22 cellular contexts compared by ENCODE assay signal in the genomic region with DNA sequence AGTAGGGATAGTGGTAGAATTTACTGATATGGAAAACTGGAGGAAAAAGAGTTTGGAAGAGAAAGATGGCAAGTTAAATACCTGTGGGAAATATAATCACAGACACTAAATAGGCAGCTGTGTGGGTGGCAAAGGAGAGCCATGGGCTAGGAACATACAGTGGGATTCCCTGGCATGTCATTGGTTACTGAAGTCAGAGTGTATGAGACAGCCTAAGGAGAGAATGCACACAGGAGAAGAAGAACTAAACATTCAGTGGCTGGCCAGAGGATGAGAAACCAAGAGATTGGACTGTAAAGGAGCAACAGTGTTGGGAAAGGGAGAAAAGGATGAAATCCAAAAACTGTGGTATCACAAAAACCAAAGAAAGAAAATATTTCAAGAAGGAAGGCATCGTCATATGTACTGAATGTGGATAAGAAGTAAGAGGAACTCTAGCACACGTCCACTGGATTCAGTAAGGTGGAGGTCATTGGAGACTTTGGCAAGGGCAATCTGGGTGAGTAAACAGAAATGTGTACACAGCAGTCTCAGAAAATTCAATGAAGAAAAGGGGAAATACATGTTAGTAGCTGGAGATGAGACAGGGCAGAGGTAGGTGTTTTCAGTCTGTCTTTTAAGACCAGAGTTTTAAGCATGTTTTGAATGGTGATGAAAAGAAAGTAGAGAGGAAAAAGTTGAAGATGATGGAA.
DNase-seq lines count a peak whose midpoint lies in the region; ATAC-seq, FAIRE-seq and TF ChIP-seq lines count a peak whose summit lies in the region.
"Had no signal": no experiment of that assay in that cellular context is flagged by ENCODE, and none has a peak within 500 bp of the region (broad histone marks: within the 10 kb centered on the region; RNA-seq: fewer than 3 reads in every experiment).

No MANE protein-coding gene starts in this region.

- no peak overlapping the region for H3K4me3 Mint-ChIP-seq in effector memory CD8-positive, alpha-beta T cell
- H3K4me3 Mint-ChIP-seq: activated naive CD4-positive, alpha-beta T cell treated with anti-CD3 and anti-CD28 coated beads for 36 hours had no signal

- ATAC-seq in left colon (peak; percentile 35), pancreas (peak; percentile 87 to 99 (median 92))
- ATAC-seq in effector memory CD8-positive, alpha-beta T cell (replicated peaks) = no peak

- no peaks in the 10 kb centered on the region for H3K9me3 Mint-ChIP-seq in effector memory CD8-positive, alpha-beta T cell
- H3K9me3 Mint-ChIP-seq: activated naive CD4-positive, alpha-beta T cell treated with anti-CD3 and anti-CD28 coated beads for 36 hours had no signal

- peaks cover 7 to 11% of the 10 kb centered on the region in 2 donors for H3K27me3 Mint-ChIP-seq in effector memory CD8-positive, alpha-beta T cell

- no peak overlapping the region for H3K27ac Mint-ChIP-seq in effector memory CD8-positive, alpha-beta T cell
- H3K27ac Mint-ChIP-seq: activated naive CD4-positive, alpha-beta T cell treated with anti-CD3 and anti-CD28 coated beads for 36 hours had no signal

- FAIRE-seq in pancreas (lab: Jason Lieb, UNC) (no peak), small intestine (lab: Jason Lieb, UNC) (no peak)
- FAIRE-seq: bronchial epithelial cell, islet of Langerhans had no signal

- no peaks in the 10 kb centered on the region for H3K36me3 Mint-ChIP-seq in effector memory CD8-positive, alpha-beta T cell (ENCODE audit: insufficient read depth)

- no peak for TF ChIP-seq CTCF in pancreas (IDR thresholded peaks at IDR 0.05)

- DNase-seq in SHP77 (lab: John Stamatoyannopoulos, UW) = peak; percentile 10 to 24
- DNase-seq in SHP77 treated with DMSO at 0.1 percent for 48 hours (lab: John Stamatoyannopoulos, UW) = no peak
- DNase-seq in NCI-H69 (lab: John Stamatoyannopoulos, UW) = peak; percentile 44
- DNase-seq in left colon = no peak
- DNase-seq in pancreas = peak in 2 of 6 donors; percentile 31 to 46
- DNase-seq in small intestine = no peak
- no peak for DNase-seq in effector memory CD8-positive, alpha-beta T cell
- no peak for DNase-seq in NCI-H774 (lab: John Stamatoyannopoulos, UW)
- DNase-seq: activated naive CD4-positive, alpha-beta T cell treated with anti-CD3 and anti-CD28 coated beads for 36 hours; cortex of kidney; DND-41; mammary epithelial cell; NCI-H1436; NCI-H526; RPMI8226; SK-N-SH; substantia nigra had no signal

- no peaks in the 10 kb centered on the region for H3K9me3 ChIP-seq in pancreas
- H3K9me3 ChIP-seq in small intestine (ENCODE audit: control insufficient read depth, low read depth) = no peaks in the 10 kb centered on the region
- H3K9me3 ChIP-seq: HAP-1 had no signal

- H3K27me3 ChIP-seq in pancreas (no peaks in the 10 kb centered on the region), small intestine (ENCODE audit: control insufficient read depth in 2 of 2, insufficient read depth in 2 of 2, low read length in 2 of 2) (no peaks in the 10 kb centered on the region)
- H3K27me3 ChIP-seq: BLaER1 had no signal

- 15 to 20% methylated on average over 2 of the region's 2 CpGs for WGBS in pancreas, 2 donors
- 14 to 61% (median 33%) methylated on average over 2 of the region's 2 CpGs for WGBS in small intestine, 3 donors

- peaks cover 5 to 14% (median 11%) of the 10 kb centered on the region in 3 donors for H3K4me1 ChIP-seq in pancreas
- no peaks in the 10 kb centered on the region for H3K4me1 ChIP-seq in small intestine (ENCODE audit: control insufficient read depth in 2 of 2, insufficient read depth in 1 of 2, low read depth in 1 of 2, low read length in 1 of 2)
- H3K4me1 ChIP-seq: BLaER1, HAP-1 had no signal

- intact Hi-C loops in left colon (cut with DNase I, micrococcal nuclease) = no loop called here
- intact Hi-C loops in pancreas (cut with DNase I) = no loop called here

- H3K27ac ChIP-seq in pancreas (peak overlapping the region in 1 of 4 donors; percentile 38), small intestine (ENCODE audit: low read depth in 1 of 2, low read length in 1 of 2) (no peak overlapping the region)
- H3K27ac ChIP-seq: BLaER1, HL-60 had no signal

- no peaks in the 10 kb centered on the region for H3K36me3 ChIP-seq in pancreas
- no peaks in the 10 kb centered on the region for H3K36me3 ChIP-seq in small intestine (ENCODE audit: control insufficient read depth in 2 of 2, insufficient read depth in 2 of 2, low read length in 2 of 2)
- H3K36me3 ChIP-seq: BLaER1, HAP-1 had no signal

- no peaks in the 10 kb centered on the region for H3K4me1 Mint-ChIP-seq in effector memory CD8-positive, alpha-beta T cell (ENCODE audit: low read depth in 2 of 2)

- H3K4me3 ChIP-seq in pancreas (no peak overlapping the region), small intestine (ENCODE audit: low read depth in 1 of 2, low read length in 2 of 2) (no peak overlapping the region)
- H3K4me3 ChIP-seq: BLaER1, HAP-1 had no signal

Comparison
In these comparisons a context has a peak if more than half of its experiments do, and no peak if none do; other contexts are left out.
1. DNase-seq: peak in SHP77 (2 of 2) and NCI-H69 (single experiment); none in SHP77 treated with DMSO at 0.1 percent for 48 hours (single experiment), left colon (0 of 2), small intestine (single experiment), effector memory CD8-positive, alpha-beta T cell (0 of 3) and NCI-H774 (single experiment).